1 cellular context compared by ENCODE assay signal in genomic region chr5:132419517-132420468, GRCh38.
TF ChIP-seq lines count a peak whose summit lies in the region.

No MANE protein-coding gene starts in this region.

TF ChIP-seq in K562, 482 proteins besides CTCF, POLR2A, EP300 and RAD21 (continued from another document):
- TF ChIP-seq ZHX1 (conservative IDR thresholded peaks at IDR 0.05; ENCODE audit: low read length): 0 out of 2 replicates have a peak, but pooled peaks have one; percentile 51
- peak; percentile 83 for TF ChIP-seq C11orf30 (IDR thresholded peaks at IDR 0.05; ENCODE audit: low read depth)
- TF ChIP-seq SP2 (IDR thresholded peaks at IDR 0.05; ENCODE audit: extremely low read depth, low read depth, low read length, poor library complexity, severe bottlenecking): no peak
- peak; percentile 54; the same call in 1 of the 2 replicates for TF ChIP-seq JUND (IDR thresholded peaks at IDR 0.05; ENCODE audit: borderline replicate concordance, low read depth, low read length)
- no peak; the same call in 2 of the 3 replicates for TF ChIP-seq JUND (tag; IDR thresholded peaks at IDR 0.05; ENCODE audit: borderline replicate concordance, low read depth, low read length)
- TF ChIP-seq STAT5B (CRISPR knock-in tag; IDR thresholded peaks at IDR 0.05): no peak
- no peak for TF ChIP-seq NR2C1 (IDR thresholded peaks at IDR 0.05)
- TF ChIP-seq NR2C1 (tag; IDR thresholded peaks at IDR 0.05): peak; percentile 70; the same call in 1 of the 2 replicates
- TF ChIP-seq ZBTB33 (CRISPR knock-in tag; IDR thresholded peaks at IDR 0.05): peak; percentile 23; the same call in 1 of the 2 replicates
- no peak for TF ChIP-seq ZNF561 (CRISPR knock-in tag; conservative IDR thresholded peaks at IDR 0.05)
- TF ChIP-seq, protein P1, sequence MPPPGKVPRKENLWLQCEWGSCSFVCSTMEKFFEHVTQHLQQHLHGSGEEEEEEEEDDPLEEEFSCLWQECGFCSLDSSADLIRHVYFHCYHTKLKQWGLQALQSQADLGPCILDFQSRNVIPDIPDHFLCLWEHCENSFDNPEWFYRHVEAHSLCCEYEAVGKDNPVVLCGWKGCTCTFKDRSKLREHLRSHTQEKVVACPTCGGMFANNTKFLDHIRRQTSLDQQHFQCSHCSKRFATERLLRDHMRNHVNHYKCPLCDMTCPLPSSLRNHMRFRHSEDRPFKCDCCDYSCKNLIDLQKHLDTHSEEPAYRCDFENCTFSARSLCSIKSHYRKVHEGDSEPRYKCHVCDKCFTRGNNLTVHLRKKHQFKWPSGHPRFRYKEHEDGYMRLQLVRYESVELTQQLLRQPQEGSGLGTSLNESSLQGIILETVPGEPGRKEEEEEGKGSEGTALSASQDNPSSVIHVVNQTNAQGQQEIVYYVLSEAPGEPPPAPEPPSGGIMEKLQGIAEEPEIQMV (tag; conservative IDR thresholded peaks at IDR 0.05; ENCODE audit: low read depth): peak; percentile 83
- TF ChIP-seq MTA3 (IDR thresholded peaks at IDR 0.05; ENCODE audit: borderline replicate concordance): 0 out of 2 replicates have a peak, but pooled peaks have one; percentile 46
- TF ChIP-seq ZNF583 (CRISPR knock-in tag; IDR thresholded peaks at IDR 0.05): peak; percentile 65; the same call in 1 of the 2 replicates
- no peak for TF ChIP-seq KDM2B (CRISPR knock-in tag; IDR thresholded peaks at IDR 0.05)
- TF ChIP-seq RBFOX2 (IDR thresholded peaks at IDR 0.05; ENCODE audit: low read depth, low read length): peak; percentile 46; the same call in 1 of the 2 replicates
- TF ChIP-seq GATAD2A (IDR thresholded peaks at IDR 0.05): peak; percentile 84; the same call in 1 of the 2 replicates
- TF ChIP-seq STAG1 (CRISPR knock-in tag; IDR thresholded peaks at IDR 0.05; ENCODE audit: borderline replicate concordance): no peak
- TF ChIP-seq MEF2D (tag; conservative IDR thresholded peaks at IDR 0.05; ENCODE audit: low read depth): 0 out of 2 replicates have a peak, but pooled peaks have one; percentile 41
- 0 out of 4 replicates have a peak, but pooled peaks of 1 of the 2 experiments have one; percentile 51 for TF ChIP-seq RCOR1 (IDR thresholded peaks at IDR 0.05; ENCODE audit: borderline replicate concordance in 1 of 2, low read depth in 2 of 2, low read length in 2 of 2)
- TF ChIP-seq TCF7L2 (IDR thresholded peaks at IDR 0.05; ENCODE audit: low read depth, low read length): no peak
- TF ChIP-seq ZNF586 (CRISPR knock-in tag; conservative IDR thresholded peaks at IDR 0.05): no peak
- no peak for TF ChIP-seq ZNF780A (CRISPR knock-in tag; IDR thresholded peaks at IDR 0.05)
- peak; percentile 70 for TF ChIP-seq BACH1 (tag; IDR thresholded peaks at IDR 0.05)
- peak; percentile 37; the same call in 1 of the 2 replicates for TF ChIP-seq CREM (IDR thresholded peaks at IDR 0.05; ENCODE audit: low read depth)
- no peak for TF ChIP-seq KLF10 (CRISPR knock-in tag; IDR thresholded peaks at IDR 0.05)
- TF ChIP-seq CTBP1 (IDR thresholded peaks at IDR 0.05; ENCODE audit: borderline replicate concordance): peak; percentile 59
- TF ChIP-seq ESRRA (IDR thresholded peaks at IDR 0.05; ENCODE audit: borderline replicate concordance, low read depth): peak; percentile 33; the same call in 1 of the 2 replicates
- no peak; the same call in 1 of the 2 replicates for TF ChIP-seq DPF2 (IDR thresholded peaks at IDR 0.05)
- TF ChIP-seq, protein P2, sequence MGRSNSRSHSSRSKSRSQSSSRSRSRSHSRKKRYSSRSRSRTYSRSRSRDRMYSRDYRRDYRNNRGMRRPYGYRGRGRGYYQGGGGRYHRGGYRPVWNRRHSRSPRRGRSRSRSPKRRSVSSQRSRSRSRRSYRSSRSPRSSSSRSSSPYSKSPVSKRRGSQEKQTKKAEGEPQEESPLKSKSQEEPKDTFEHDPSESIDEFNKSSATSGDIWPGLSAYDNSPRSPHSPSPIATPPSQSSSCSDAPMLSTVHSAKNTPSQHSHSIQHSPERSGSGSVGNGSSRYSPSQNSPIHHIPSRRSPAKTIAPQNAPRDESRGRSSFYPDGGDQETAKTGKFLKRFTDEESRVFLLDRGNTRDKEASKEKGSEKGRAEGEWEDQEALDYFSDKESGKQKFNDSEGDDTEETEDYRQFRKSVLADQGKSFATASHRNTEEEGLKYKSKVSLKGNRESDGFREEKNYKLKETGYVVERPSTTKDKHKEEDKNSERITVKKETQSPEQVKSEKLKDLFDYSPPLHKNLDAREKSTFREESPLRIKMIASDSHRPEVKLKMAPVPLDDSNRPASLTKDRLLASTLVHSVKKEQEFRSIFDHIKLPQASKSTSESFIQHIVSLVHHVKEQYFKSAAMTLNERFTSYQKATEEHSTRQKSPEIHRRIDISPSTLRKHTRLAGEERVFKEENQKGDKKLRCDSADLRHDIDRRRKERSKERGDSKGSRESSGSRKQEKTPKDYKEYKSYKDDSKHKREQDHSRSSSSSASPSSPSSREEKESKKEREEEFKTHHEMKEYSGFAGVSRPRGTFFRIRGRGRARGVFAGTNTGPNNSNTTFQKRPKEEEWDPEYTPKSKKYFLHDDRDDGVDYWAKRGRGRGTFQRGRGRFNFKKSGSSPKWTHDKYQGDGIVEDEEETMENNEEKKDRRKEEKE (IDR thresholded peaks at IDR 0.05; ENCODE audit: borderline replicate concordance in 1 of 2, control insufficient read depth in 1 of 2, low read depth in 2 of 2, low read length in 1 of 2): no peak
- TF ChIP-seq ZNF79 (CRISPR knock-in tag; IDR thresholded peaks at IDR 0.05; ENCODE audit: low read depth): 0 out of 2 replicates have a peak, but pooled peaks have one; percentile 58
- TF ChIP-seq, protein P3, sequence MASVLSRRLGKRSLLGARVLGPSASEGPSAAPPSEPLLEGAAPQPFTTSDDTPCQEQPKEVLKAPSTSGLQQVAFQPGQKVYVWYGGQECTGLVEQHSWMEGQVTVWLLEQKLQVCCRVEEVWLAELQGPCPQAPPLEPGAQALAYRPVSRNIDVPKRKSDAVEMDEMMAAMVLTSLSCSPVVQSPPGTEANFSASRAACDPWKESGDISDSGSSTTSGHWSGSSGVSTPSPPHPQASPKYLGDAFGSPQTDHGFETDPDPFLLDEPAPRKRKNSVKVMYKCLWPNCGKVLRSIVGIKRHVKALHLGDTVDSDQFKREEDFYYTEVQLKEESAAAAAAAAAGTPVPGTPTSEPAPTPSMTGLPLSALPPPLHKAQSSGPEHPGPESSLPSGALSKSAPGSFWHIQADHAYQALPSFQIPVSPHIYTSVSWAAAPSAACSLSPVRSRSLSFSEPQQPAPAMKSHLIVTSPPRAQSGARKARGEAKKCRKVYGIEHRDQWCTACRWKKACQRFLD (CRISPR knock-in tag; IDR thresholded peaks at IDR 0.05): peak; percentile 87
- TF ChIP-seq ZNF316 (IDR thresholded peaks at IDR 0.05): peak; percentile 89
- no peak for TF ChIP-seq SAFB2 (IDR thresholded peaks at IDR 0.05; ENCODE audit: borderline replicate concordance, low read depth, low read length, severe bottlenecking)
- TF ChIP-seq ZBTB17 (CRISPR knock-in tag; IDR thresholded peaks at IDR 0.05): peak; percentile 63
- TF ChIP-seq, protein P4, sequence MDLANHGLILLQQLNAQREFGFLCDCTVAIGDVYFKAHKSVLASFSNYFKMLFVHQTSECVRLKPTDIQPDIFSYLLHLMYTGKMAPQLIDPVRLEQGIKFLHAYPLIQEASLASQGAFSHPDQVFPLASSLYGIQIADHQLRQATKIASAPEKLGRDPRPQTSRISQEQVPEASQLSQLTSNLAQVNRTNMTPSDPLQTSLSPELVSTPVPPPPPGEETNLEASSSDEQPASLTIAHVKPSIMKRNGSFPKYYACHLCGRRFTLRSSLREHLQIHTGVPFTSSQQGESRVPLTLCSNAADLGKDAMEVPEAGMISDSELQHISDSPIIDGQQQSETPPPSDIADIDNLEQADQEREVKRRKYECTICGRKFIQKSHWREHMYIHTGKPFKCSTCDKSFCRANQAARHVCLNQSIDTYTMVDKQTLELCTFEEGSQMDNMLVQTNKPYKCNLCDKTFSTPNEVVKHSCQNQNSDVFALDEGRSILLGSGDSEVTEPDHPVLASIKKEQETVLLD (IDR thresholded peaks at IDR 0.05): no peak
- peak in 1 of 2 experiments; percentile 87; a peak in 2 of 4 replicates for TF ChIP-seq ZNF639 (CRISPR knock-in tag; conservative IDR thresholded peaks at IDR 0.05 in 1 of 2, IDR thresholded peaks at IDR 0.05 in 1 of 2)
- TF ChIP-seq TSC22D4 (tag; IDR thresholded peaks at IDR 0.05): no peak
- 0 out of 2 replicates have a peak, but pooled peaks have one; percentile 31 for TF ChIP-seq ZKSCAN1 (IDR thresholded peaks at IDR 0.05; ENCODE audit: low read depth, low read length)
- 0 out of 2 replicates have a peak, but pooled peaks have one; percentile 31 for TF ChIP-seq BCL6 (CRISPR knock-in tag; IDR thresholded peaks at IDR 0.05)
- peak; percentile 51; the same call in 1 of the 2 replicates for TF ChIP-seq MAFK (IDR thresholded peaks at IDR 0.05; ENCODE audit: low read length)
- TF ChIP-seq PCBP1 (IDR thresholded peaks at IDR 0.05; ENCODE audit: low read depth, low read length, poor library complexity, severe bottlenecking): no peak
- TF ChIP-seq KLF16 (IDR thresholded peaks at IDR 0.05): 0 out of 2 replicates have a peak, but pooled peaks have one; percentile 44
- peak; percentile 84 to 89 for TF ChIP-seq MAZ (CRISPR knock-in tag; conservative IDR thresholded peaks at IDR 0.05 in 1 of 2, IDR thresholded peaks at IDR 0.05 in 1 of 2)
- TF ChIP-seq, protein P5, sequence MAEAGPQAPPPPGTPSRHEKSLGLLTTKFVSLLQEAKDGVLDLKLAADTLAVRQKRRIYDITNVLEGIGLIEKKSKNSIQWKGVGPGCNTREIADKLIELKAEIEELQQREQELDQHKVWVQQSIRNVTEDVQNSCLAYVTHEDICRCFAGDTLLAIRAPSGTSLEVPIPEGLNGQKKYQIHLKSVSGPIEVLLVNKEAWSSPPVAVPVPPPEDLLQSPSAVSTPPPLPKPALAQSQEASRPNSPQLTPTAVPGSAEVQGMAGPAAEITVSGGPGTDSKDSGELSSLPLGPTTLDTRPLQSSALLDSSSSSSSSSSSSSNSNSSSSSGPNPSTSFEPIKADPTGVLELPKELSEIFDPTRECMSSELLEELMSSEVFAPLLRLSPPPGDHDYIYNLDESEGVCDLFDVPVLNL (CRISPR knock-in tag; IDR thresholded peaks at IDR 0.05; ENCODE audit: low read depth): no peak
